Comparison of ENCODE assay signal across 8 cellular contexts in genomic region chr6:45424628-45424955, GRCh38. TPM values are rescaled to one million over a fixed set of nuclear protein-coding genes. Genes with fewer than 3 reads are reported as not detected.
A peak's percentile ranks its signal among the peaks of the same experiment; 100 is the strongest.
DNase-seq lines count a peak whose midpoint lies in the region; ATAC-seq and TF ChIP-seq lines count a peak whose summit lies in the region.

No MANE protein-coding gene starts in this region.

- ATAC-seq in activated CD8-positive, alpha-beta memory T cell treated with anti-CD3 and anti-CD28 coated beads, Interleukin-2, amount 10 ng/mL, durations not matched to agents 7 days and 5 days, result no peak
- ATAC-seq in HG03039 (IDR thresholded peaks at IDR 0.05; ENCODE audit: unreplicated experiment) (no peak), HG03196 (IDR thresholded peaks at IDR 0.05; ENCODE audit: unreplicated experiment) (no peak)

- CTCF ChIA-PET in activated CD8-positive, alpha-beta memory T cell treated with anti-CD3 and anti-CD28 coated beads, Interleukin-2, amount 10 ng/mL, durations not matched to agents 7 days and 5 days (lab: Charles Lee), result no interaction called here

- no peaks in the 10 kb centered on the region for H3K27me3 ChIP-seq in kidney epithelial cell (ENCODE audit: control insufficient read depth, insufficient read depth, low read length)

- peaks cover 22% of the 10 kb centered on the region for H3K27me3 Mint-ChIP-seq in activated CD8-positive, alpha-beta memory T cell treated with anti-CD3 and anti-CD28 coated beads, Interleukin-2, amount 10 ng/mL, durations not matched to agents 7 days and 5 days
- H3K27me3 Mint-ChIP-seq in activated T-helper 1 cell treated with anti-CD3 and anti-CD28 coated beads, Interleukin-12 subunit alpha, Interleukin-12 subunit beta, Interleukin-2, Interleukin-4 antibody, amounts not matched to agents 30 ng/mL and 10 ng/mL and 1 ng/mL, durations not matched to agents 14 hours and 24 hours and 36 hours (ENCODE audit: insufficient read depth), result peaks cover 22% of the 10 kb centered on the region

- H3K36me3 ChIP-seq in kidney epithelial cell (ENCODE audit: control insufficient read depth, insufficient read depth, low read length), result no peaks in the 10 kb centered on the region

- H3K4me3 Mint-ChIP-seq in activated CD8-positive, alpha-beta memory T cell treated with anti-CD3 and anti-CD28 coated beads, Interleukin-2, amount 10 ng/mL, durations not matched to agents 7 days and 5 days, result peak overlapping the region; percentile 95
- peak overlapping the region; percentile 97 for H3K4me3 Mint-ChIP-seq in activated T-helper 1 cell treated with anti-CD3 and anti-CD28 coated beads, Interleukin-12 subunit alpha, Interleukin-12 subunit beta, Interleukin-2, Interleukin-4 antibody, amounts not matched to agents 30 ng/mL and 10 ng/mL and 1 ng/mL, durations not matched to agents 14 hours and 24 hours and 36 hours

- peak overlapping the region; percentile 56 for H3K27ac ChIP-seq in substantia nigra (ENCODE audit: low read depth, low read length, poor library complexity, severe bottlenecking)

- H3K4me1 Mint-ChIP-seq in activated CD8-positive, alpha-beta memory T cell treated with anti-CD3 and anti-CD28 coated beads, Interleukin-2, amount 10 ng/mL, durations not matched to agents 7 days and 5 days, result peaks cover 48% of the 10 kb centered on the region
- H3K4me1 Mint-ChIP-seq in activated T-helper 1 cell treated with anti-CD3 and anti-CD28 coated beads, Interleukin-12 subunit alpha, Interleukin-12 subunit beta, Interleukin-2, Interleukin-4 antibody, amounts not matched to agents 30 ng/mL and 10 ng/mL and 1 ng/mL, durations not matched to agents 14 hours and 24 hours and 36 hours (ENCODE audit: low read depth), result peaks cover 36% of the 10 kb centered on the region

- H3K27ac Mint-ChIP-seq in activated CD8-positive, alpha-beta memory T cell treated with anti-CD3 and anti-CD28 coated beads, Interleukin-2, amount 10 ng/mL, durations not matched to agents 7 days and 5 days, result peak overlapping the region; percentile 77
- H3K27ac Mint-ChIP-seq in activated T-helper 1 cell treated with anti-CD3 and anti-CD28 coated beads, Interleukin-12 subunit alpha, Interleukin-12 subunit beta, Interleukin-2, Interleukin-4 antibody, amounts not matched to agents 30 ng/mL and 10 ng/mL and 1 ng/mL, durations not matched to agents 14 hours and 24 hours and 36 hours, result peak overlapping the region; percentile 41

- peak overlapping the region; percentile 100 for H3K4me3 ChIP-seq in kidney epithelial cell (ENCODE audit: low read depth, low read length)

- no peak for DNase-seq in activated CD8-positive, alpha-beta memory T cell treated with anti-CD3 and anti-CD28 coated beads, Interleukin-2, amount 10 ng/mL, durations not matched to agents 7 days and 5 days
- no peak for DNase-seq in activated CD8-positive, alpha-beta memory T cell treated with anti-CD3 and anti-CD28 coated beads, Interleukin-2, amount 50 U/mL, for 4 hours
- no peak for DNase-seq in activated T-helper 1 cell treated with anti-CD3 and anti-CD28 coated beads, Interleukin-12 subunit alpha, Interleukin-12 subunit beta, Interleukin-2, Interleukin-4 antibody, amounts not matched to agents 30 ng/mL and 10 ng/mL and 1 ng/mL, durations not matched to agents 14 hours and 24 hours and 36 hours (ENCODE audit: low spot score)
- DNase-seq in kidney epithelial cell (ENCODE audit: low read depth) (no peak), substantia nigra (lab: John Stamatoyannopoulos, UW) (no peak), DMS79 (lab: John Stamatoyannopoulos, UW) (no peak)

- H3K36me3 Mint-ChIP-seq in activated CD8-positive, alpha-beta memory T cell treated with anti-CD3 and anti-CD28 coated beads, Interleukin-2, amount 10 ng/mL, durations not matched to agents 7 days and 5 days, result peaks cover 7% of the 10 kb centered on the region
- peaks cover 2% of the 10 kb centered on the region for H3K36me3 Mint-ChIP-seq in activated T-helper 1 cell treated with anti-CD3 and anti-CD28 coated beads, Interleukin-12 subunit alpha, Interleukin-12 subunit beta, Interleukin-2, Interleukin-4 antibody, amounts not matched to agents 30 ng/mL and 10 ng/mL and 1 ng/mL, durations not matched to agents 14 hours and 24 hours and 36 hours (ENCODE audit: low read depth)

- intact Hi-C loops in activated T-helper 1 cell treated with anti-CD3 and anti-CD28 coated beads, Interleukin-12 subunit alpha, Interleukin-12 subunit beta, Interleukin-2, Interleukin-4 antibody, amounts not matched to agents 30 ng/mL and 10 ng/mL and 1 ng/mL, durations not matched to agents 14 hours and 24 hours and 36 hours (cut with micrococcal nuclease), result loop anchor here (5.0 to 10.0 kb wide), 6 partner anchors 53 to 782 kb away; partner anchors contain the start of gene ENPP5

- no peaks in the 10 kb centered on the region for H3K9me3 Mint-ChIP-seq in activated CD8-positive, alpha-beta memory T cell treated with anti-CD3 and anti-CD28 coated beads, Interleukin-2, amount 10 ng/mL, durations not matched to agents 7 days and 5 days (ENCODE audit: low read depth)
- no peaks in the 10 kb centered on the region for H3K9me3 Mint-ChIP-seq in activated T-helper 1 cell treated with anti-CD3 and anti-CD28 coated beads, Interleukin-12 subunit alpha, Interleukin-12 subunit beta, Interleukin-2, Interleukin-4 antibody, amounts not matched to agents 30 ng/mL and 10 ng/mL and 1 ng/mL, durations not matched to agents 14 hours and 24 hours and 36 hours

- no peak for TF ChIP-seq CTCF in kidney epithelial cell (IDR thresholded peaks at IDR 0.05; ENCODE audit: insufficient read depth, low read length, poor library complexity, severe bottlenecking)

RNA-seq across cellular contexts. Expression of gene SUPT3H, which starts 46.9 kb away (rescaled TPM):
- total RNA-seq in activated CD8-positive, alpha-beta memory T cell treated with anti-CD3 and anti-CD28 coated beads, Interleukin-2, amount 10 ng/mL, durations not matched to agents 7 days and 5 days, result 10 to 100 TPM in 1 of 2 experiments, 1 to 10 TPM in 1; 8.2 to 11.7 TPM
- 11.0 and 11.7 TPM in 2 replicates for total RNA-seq in activated T-helper 1 cell treated with anti-CD3 and anti-CD28 coated beads, Interleukin-12 subunit alpha, Interleukin-12 subunit beta, Interleukin-2, Interleukin-4 antibody, amounts not matched to agents 30 ng/mL and 10 ng/mL and 1 ng/mL, durations not matched to agents 14 hours and 24 hours and 36 hours
- total RNA-seq in kidney epithelial cell, result 18.3 and 25.1 TPM in 2 replicates
